8 cellular contexts compared by ENCODE assay signal in the genomic region with DNA sequence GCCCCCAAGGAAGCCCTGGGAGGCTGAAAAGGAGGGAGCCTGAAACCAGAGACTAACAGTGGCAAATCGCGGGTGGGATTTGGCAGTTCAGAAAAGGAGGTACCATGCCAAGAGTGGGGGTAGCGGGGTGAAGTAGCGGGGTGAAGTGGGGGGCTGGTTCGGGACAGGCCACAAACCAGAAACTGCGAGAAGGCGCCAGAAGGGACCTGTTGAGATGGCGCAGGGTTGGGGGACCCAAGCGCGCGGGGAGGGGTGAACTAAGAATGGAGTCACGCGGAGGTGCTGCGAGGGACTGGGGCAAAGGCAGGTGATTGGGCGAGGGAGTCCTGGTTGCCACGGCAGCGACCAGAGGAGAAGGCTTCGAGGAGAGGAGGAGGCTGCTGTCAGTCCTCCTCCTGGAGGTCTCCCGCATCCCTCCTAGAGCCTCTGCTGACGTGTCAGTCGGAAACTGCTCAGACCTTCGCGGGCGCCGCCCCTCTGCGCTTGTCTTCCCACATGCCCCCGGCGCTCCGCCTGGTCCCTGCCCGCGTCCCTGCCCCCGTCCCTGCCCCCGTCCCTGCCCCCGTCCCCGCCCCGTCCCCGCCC. TPM values are rescaled to one million over a fixed set of nuclear protein-coding genes. Genes with fewer than 3 reads are reported as not detected.
DNase-seq lines count a peak whose midpoint lies in the region; ATAC-seq and TF ChIP-seq lines count a peak whose summit lies in the region.

No MANE protein-coding gene starts in this region.

- peak; percentile 64 for TF ChIP-seq POLR2A in IMR-90 (IDR thresholded peaks at IDR 0.05; ENCODE audit: low read depth, low read length)

- peak overlapping the region; percentile 51 for H2AK9ac ChIP-seq in IMR-90 (replicated peaks; ENCODE audit: low read depth, low read length, poor library complexity)

- DNase-seq in DMS 273 (lab: John Stamatoyannopoulos, UW; ENCODE audit: unreplicated experiment) (peak; percentile 99), IMR-90 (peak; percentile 98), activated T-cell treated with anti-CD3 and anti-CD28 coated beads for 4 hours (peak; percentile 75), epithelial cell of prostate (ENCODE audit: low read depth, low spot score) (peak; percentile 60), mucosa of gallbladder (ENCODE audit: low spot score) (peak; percentile 95)
- peak; percentile 86 to 91 for DNase-seq in stimulated activated CD8-positive, alpha-beta memory T cell treated with anti-CD3 and anti-CD28 coated beads, Interleukin-4, amount 100 ng/mL, for 1 hour (ENCODE audit: low read depth in 2 of 2, low spot score in 1 of 2)

- peak overlapping the region; percentile 68 for H4K5ac ChIP-seq in IMR-90 (ENCODE audit: low read depth, low read length)

- H3K14ac ChIP-seq in IMR-90 (replicated peaks; ENCODE audit: low read depth, low read length): peak overlapping the region; percentile 64

- H3K36me3 ChIP-seq in IMR-90 (ENCODE audit: control insufficient read depth, insufficient read depth, low read length) (no peaks in the 10 kb centered on the region; the same call in 1 of the 2 replicates), OCI-LY3 (replicated peaks; ENCODE audit: low read depth, low read length) (peaks cover 11% of the 10 kb centered on the region)

- H3K79me1 ChIP-seq in IMR-90 (ENCODE audit: low read depth in 1 of 2, low read length in 2 of 2): peaks cover 6 to 28% of the 10 kb centered on the region in 2 experiments; a peak in 3 of 4 replicates

- BruUV-seq in IMR-90 (replicated peaks; lab: Mats Ljungman, UMichigan): no TSS peak

- no peak overlapping the region for H3K56ac ChIP-seq in IMR-90 (ENCODE audit: extremely low read depth, insufficient read depth, low read length)

- peak overlapping the region; percentile 42; the same call in 1 of the 2 replicates for H2BK120ac ChIP-seq in IMR-90 (ENCODE audit: low read depth, low read length)

- no peaks in the 10 kb centered on the region for H3K9me3 ChIP-seq in IMR-90 (ENCODE audit: control insufficient read depth, insufficient read depth, low read length)
- H3K9me3 ChIP-seq in OCI-LY3 (ENCODE audit: insufficient read depth, low read length): no peaks in the 10 kb centered on the region

- no peaks in the 10 kb centered on the region for H3K27me3 ChIP-seq in IMR-90 (ENCODE audit: control insufficient read depth, insufficient read depth, low read length)
- peaks cover 5% of the 10 kb centered on the region; the same call in 1 of the 2 replicates for H3K27me3 ChIP-seq in OCI-LY3 (ENCODE audit: low read depth, low read length)

- ATAC-seq in GM21576 (IDR thresholded peaks at IDR 0.05; ENCODE audit: unreplicated experiment) (peak; percentile 80), IMR-90 (ENCODE audit: low read depth) (peak; percentile 95)

- H3K4me2 ChIP-seq in IMR-90 (ENCODE audit: low read depth, low read length): peak overlapping the region; percentile 38
- H3K4me2 ChIP-seq in OCI-LY3 (ENCODE audit: low read length): peak overlapping the region; percentile 93

- POLR2A ChIA-PET in IMR-90 (lab: Charles Lee; ENCODE audit: unreplicated experiment): no interaction called here

- 0% methylated on average over 2 of the region's 37 CpGs; no CpG with 5 or more reads in 1 of the 2 experiments for WGBS in IMR-90 (ENCODE audit: extremely low coverage in 2 of 2, insufficient read length in 1 of 2), 2 experiments

- in situ Hi-C loops in IMR-90 (cut with MboI; ENCODE audit: low sequenced_read_pairs): no loop called here

- dilution Hi-C loops in IMR-90 (cut with HindIII; ENCODE audit: low sequenced_read_pairs, unreplicated experiment): no loop called here

- H2AK5ac ChIP-seq in IMR-90 (ENCODE audit: low read depth, low read length): peak overlapping the region; percentile 13; the same call in 1 of the 2 replicates

- H3K9me1 ChIP-seq in IMR-90 (ENCODE audit: insufficient read depth, low read length): peaks cover 6% of the 10 kb centered on the region

- peak overlapping the region; percentile 79; the same call in 1 of the 2 replicates for H3K23ac ChIP-seq in IMR-90 (ENCODE audit: low read depth, low read length)

- CTCF ChIA-PET in IMR-90 (lab: Yijun Ruan, JAX): no interaction called here

- H3K9ac ChIP-seq in IMR-90 (ENCODE audit: low read depth, low read length) (peak overlapping the region; percentile 43), OCI-LY3 (ENCODE audit: low read length) (peak overlapping the region; percentile 91)

- H4K91ac ChIP-seq in IMR-90 (ENCODE audit: insufficient read depth, low read depth, low read length): peak overlapping the region; percentile 30

- peaks cover 7% of the 10 kb centered on the region for H3K4me1 ChIP-seq in IMR-90 (ENCODE audit: control insufficient read depth, insufficient read depth, low read length)
- peaks cover 32% of the 10 kb centered on the region for H3K4me1 ChIP-seq in OCI-LY3 (ENCODE audit: low read length)

- H3K27ac ChIP-seq in IMR-90 (ENCODE audit: insufficient read depth, low read length): peak overlapping the region; percentile 65
- H3K27ac ChIP-seq in OCI-LY3 (ENCODE audit: low read length): peak overlapping the region; percentile 45
- H3K27ac ChIP-seq in epithelial cell of prostate: no peak overlapping the region

- TF ChIP-seq CTCF in IMR-90 (conservative IDR thresholded peaks at IDR 0.05; ENCODE audit: low read depth, low read length) (no peak), OCI-LY3 (IDR thresholded peaks at IDR 0.05; ENCODE audit: low read depth, low read length) (no peak)

- no peak overlapping the region for H2BK20ac ChIP-seq in IMR-90 (ENCODE audit: low read depth, low read length)

- H2BK15ac ChIP-seq in IMR-90 (ENCODE audit: low read depth, low read length): no peak overlapping the region

- H3K4me3 ChIP-seq in IMR-90 (ENCODE audit: insufficient read depth, low read depth, low read length) (peak overlapping the region; percentile 42), OCI-LY3 (ENCODE audit: low read length) (peak overlapping the region; percentile 94)

- peaks cover 25% of the 10 kb centered on the region for H3K79me2 ChIP-seq in OCI-LY3 (ENCODE audit: low read length)

- intact Hi-C loops in IMR-90 (cut with micrococcal nuclease): loop anchor here (1.0 kb wide), 1 partner anchor 152 kb away; no protein-coding TSS in a partner anchor

- H3K4ac ChIP-seq in IMR-90 (ENCODE audit: low read depth, low read length): peak overlapping the region; percentile 89

- peak overlapping the region; percentile 1; the same call in 1 of the 2 replicates for H3K18ac ChIP-seq in IMR-90 (ENCODE audit: low read depth, low read length)

- H4K20me1 ChIP-seq in IMR-90 (ENCODE audit: insufficient read depth, low read length) (peaks cover 5% of the 10 kb centered on the region; the same call in 1 of the 2 replicates), OCI-LY3 (ENCODE audit: insufficient read depth, low read length) (peaks cover 5% of the 10 kb centered on the region; the same call in 1 of the 2 replicates)

- TF ChIP-seq RAD21 in IMR-90 (IDR thresholded peaks at IDR 0.05; ENCODE audit: low read length): no peak

- H4K8ac ChIP-seq in IMR-90 (ENCODE audit: low read depth in 2 of 2, low read length in 2 of 2): peak overlapping the region; percentile 19 to 66

- H2AFZ ChIP-seq in IMR-90 (replicated peaks; ENCODE audit: low read length, poor library complexity) (peak overlapping the region; percentile 91), OCI-LY3 (ENCODE audit: low read depth, low read length) (peak overlapping the region; percentile 88)

- H2BK5ac ChIP-seq in IMR-90 (ENCODE audit: low read depth, low read length, poor library complexity, severe bottlenecking): peak overlapping the region; percentile 12

TF ChIP-seq in IMR-90, 13 proteins besides CTCF, POLR2A, EP300 and RAD21:
- TF ChIP-seq MAZ (IDR thresholded peaks at IDR 0.05; ENCODE audit: borderline replicate concordance, low read depth, low read length): 0 out of 2 replicates have a peak, but pooled peaks have one; percentile 68
- no peak for TF ChIP-seq CEBPB (IDR thresholded peaks at IDR 0.05; ENCODE audit: low read depth, low read length)
- TF ChIP-seq MXI1 (IDR thresholded peaks at IDR 0.05; ENCODE audit: borderline replicate concordance, low read depth, low read length): no peak
- 0 out of 2 replicates have a peak, but pooled peaks have one; percentile 16 for TF ChIP-seq RFX5 (IDR thresholded peaks at IDR 0.05; ENCODE audit: low read depth, low read length)
- TF ChIP-seq, protein P1, sequence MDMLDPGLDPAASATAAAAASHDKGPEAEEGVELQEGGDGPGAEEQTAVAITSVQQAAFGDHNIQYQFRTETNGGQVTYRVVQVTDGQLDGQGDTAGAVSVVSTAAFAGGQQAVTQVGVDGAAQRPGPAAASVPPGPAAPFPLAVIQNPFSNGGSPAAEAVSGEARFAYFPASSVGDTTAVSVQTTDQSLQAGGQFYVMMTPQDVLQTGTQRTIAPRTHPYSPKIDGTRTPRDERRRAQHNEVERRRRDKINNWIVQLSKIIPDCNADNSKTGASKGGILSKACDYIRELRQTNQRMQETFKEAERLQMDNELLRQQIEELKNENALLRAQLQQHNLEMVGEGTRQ (IDR thresholded peaks at IDR 0.05; ENCODE audit: low read depth, low read length): peak; percentile 68

RNA-seq across cellular contexts. Expression of a gene that starts 0.4 kb away (rescaled TPM):
- total RNA-seq in IMR-90 (2012; rRNA removed) (35.0 and 43.3 TPM in 2 replicates), mucosa of gallbladder (78.6 TPM)
- polyA plus RNA-seq in IMR-90 (2012; rRNA removed): 45.4 and 54.2 TPM in 2 replicates
- 42.5 and 46.9 TPM in 2 replicates for polyA plus RNA-seq in IMR-90 (2012; cell fraction: cytosol; rRNA removed)
- polyA plus RNA-seq in IMR-90 (2012; cell fraction: nucleus; rRNA removed; ENCODE audit: low replicate concordance): 169 and 205 TPM in 2 replicates

RNA-seq across cellular contexts. Expression of a gene that starts 27.7 kb away (rescaled TPM):
- total RNA-seq in IMR-90 (2012; rRNA removed) (5.4 and 10.0 TPM in 2 replicates), mucosa of gallbladder (7.5 TPM)
- 2.4 and 3.8 TPM in 2 replicates for polyA plus RNA-seq in IMR-90 (2012; rRNA removed)
- polyA plus RNA-seq in IMR-90 (2012; cell fraction: cytosol; rRNA removed): 0.41 and 1.2 TPM in 2 replicates
- 0.76 and 7.2 TPM in 2 replicates for polyA plus RNA-seq in IMR-90 (2012; cell fraction: nucleus; rRNA removed; ENCODE audit: low replicate concordance)
